8 cellular contexts compared by ENCODE assay signal in genomic region chr2:210002158-210003157, GRCh38. TPM values are rescaled to one million over a fixed set of nuclear protein-coding genes. Genes with fewer than 3 reads are reported as not detected.
DNase-seq lines count a peak whose midpoint lies in the region; ATAC-seq lines count a peak whose summit lies in the region.

Gene RPE, plus strand, starts transcription at chr2:210002638. Its CDS starts 24 bp downstream, at chr2:210002662.

- CTCF ChIA-PET in activated CD4-positive, alpha-beta T cell treated with anti-CD3 and anti-CD28 coated beads, Interleukin-2, amount 10 ng/mL, durations not matched to agents 7 days and 5 days (lab: Charles Lee), result interaction anchor here (0.5 to 1.0 kb wide), 2 partner anchors 12 to 371 kb away, joined by 3 read pairs; no protein-coding TSS in a partner anchor

- H3K36me3 ChIP-seq in BLaER1, result peaks cover 22% of the 10 kb centered on the region

- no peaks in the 10 kb centered on the region for H3K27me3 Mint-ChIP-seq in activated CD4-positive, alpha-beta T cell treated with anti-CD3 and anti-CD28 coated beads, Interleukin-2, amount 10 ng/mL, durations not matched to agents 7 days and 5 days

- H3K4me1 ChIP-seq in BLaER1, result peaks cover 34% of the 10 kb centered on the region

- intact Hi-C loops in left colon (cut with DNase I, micrococcal nuclease), result no loop called here

- peak within 1 kb of the TSS; percentile 90 for H3K27ac Mint-ChIP-seq in activated CD4-positive, alpha-beta T cell treated with anti-CD3 and anti-CD28 coated beads, Interleukin-2, amount 10 ng/mL, durations not matched to agents 7 days and 5 days

- peaks cover 49% of the 10 kb centered on the region for H4K20me1 ChIP-seq in BLaER1

- peaks cover 65% of the 10 kb centered on the region for H3K4me1 Mint-ChIP-seq in activated CD4-positive, alpha-beta T cell treated with anti-CD3 and anti-CD28 coated beads, Interleukin-2, amount 10 ng/mL, durations not matched to agents 7 days and 5 days

- peaks cover 3% of the 10 kb centered on the region for H3K9me3 Mint-ChIP-seq in activated CD4-positive, alpha-beta T cell treated with anti-CD3 and anti-CD28 coated beads, Interleukin-2, amount 10 ng/mL, durations not matched to agents 7 days and 5 days

- H3K4me3 Mint-ChIP-seq in activated CD4-positive, alpha-beta T cell treated with anti-CD3 and anti-CD28 coated beads, Interleukin-2, amount 10 ng/mL, durations not matched to agents 7 days and 5 days, result peak within 1 kb of the TSS; percentile 98

- peak within 1 kb of the TSS; percentile 90 for H3K9ac ChIP-seq in BLaER1

- DNase-seq in NCI-H69 (lab: John Stamatoyannopoulos, UW), result peak; percentile 94
- peak; percentile 98 for DNase-seq in activated CD4-positive, alpha-beta T cell treated with anti-CD3 and anti-CD28 coated beads, Interleukin-2, amount 10 ng/mL, durations not matched to agents 7 days and 5 days
- DNase-seq in cortex of kidney (lab: John Stamatoyannopoulos, UW), result peak; percentile 41
- DNase-seq in left colon, result peak; percentile 97 to 99
- peak; percentile 96 for DNase-seq in stimulated activated CD4-positive, alpha-beta T cell treated with anti-CD3 and anti-CD28 coated beads, Interleukin-1b, Interleukin-23, amount 100 ng/mL, for 48 hours

- H3K4me2 ChIP-seq in BLaER1, result peak within 1 kb of the TSS; percentile 92

- H3K36me3 Mint-ChIP-seq in activated CD4-positive, alpha-beta T cell treated with anti-CD3 and anti-CD28 coated beads, Interleukin-2, amount 10 ng/mL, durations not matched to agents 7 days and 5 days (ENCODE audit: low read depth), result peaks cover 19% of the 10 kb centered on the region

- peak within 1 kb of the TSS; percentile 96 for H3K4me3 ChIP-seq in BLaER1

- H3K9me3 ChIP-seq in BLaER1, result peaks cover 6% of the 10 kb centered on the region

- peak within 1 kb of the TSS; percentile 85 for H3K27ac ChIP-seq in BLaER1

- peak; percentile 100 for ATAC-seq in GM19328 (IDR thresholded peaks at IDR 0.05; ENCODE audit: unreplicated experiment)
- peak; percentile 100 for ATAC-seq in HG03520 (IDR thresholded peaks at IDR 0.05; ENCODE audit: unreplicated experiment)
- ATAC-seq in left colon, result peak; percentile 100

- no peaks in the 10 kb centered on the region for H3K27me3 ChIP-seq in BLaER1

- POLR2A ChIA-PET in activated CD4-positive, alpha-beta T cell treated with anti-CD3 and anti-CD28 coated beads, Interleukin-2, amount 10 ng/mL, durations not matched to agents 7 days and 5 days (lab: Charles Lee), result no interaction called here

RNA-seq across cellular contexts. Expression of gene RPE, which starts in this region (rescaled TPM):
- total RNA-seq in activated CD4-positive, alpha-beta T cell treated with anti-CD3 and anti-CD28 coated beads, Interleukin-2, amount 10 ng/mL, durations not matched to agents 7 days and 5 days, result 10 to 100 TPM; 38.1 to 49.2 TPM
- 10 to 100 TPM; 39.8 to 46.3 TPM for total RNA-seq in left colon

Comparison
In these comparisons a context has a peak if more than half of its experiments do, and no peak if none do; other contexts are left out.
1. Peak in every context shown above with its lines: DNase-seq, ATAC-seq, H3K4me3 ChIP-seq and H3K27ac ChIP-seq.
2. DNase-seq: peak in every context shown above with its lines; median percentile 98 in activated CD4-positive, alpha-beta T cell treated with anti-CD3 and anti-CD28 coated beads, Interleukin-2, amount 10 ng/mL, durations not matched to agents 7 days and 5 days; 98 in left colon; 96 in stimulated activated CD4-positive, alpha-beta T cell treated with anti-CD3 and anti-CD28 coated beads, Interleukin-1b, Interleukin-23, amount 100 ng/mL, for 48 hours; 94 in NCI-H69; 41 in cortex of kidney.